8 cellular contexts compared by ENCODE assay signal in the genomic region with DNA sequence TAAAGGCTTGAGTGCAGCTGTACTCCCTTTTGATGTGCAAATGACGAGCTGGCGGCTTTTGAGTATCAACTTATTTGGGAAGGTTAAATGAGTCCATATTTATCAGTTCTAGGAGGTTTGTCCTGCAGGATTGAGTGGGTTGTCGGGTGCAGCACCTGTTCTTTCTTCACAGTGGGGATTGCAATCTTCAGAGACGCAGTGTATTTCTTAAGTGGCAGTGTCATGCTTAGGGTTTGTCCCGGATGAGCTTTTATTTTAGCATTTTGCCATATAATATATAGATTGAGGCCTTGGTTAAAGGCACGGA. TPM values are rescaled to one million over a fixed set of nuclear protein-coding genes. Genes with fewer than 3 reads are reported as not detected.
DNase-seq lines count a peak whose midpoint lies in the region; ATAC-seq and TF ChIP-seq lines count a peak whose summit lies in the region.

No MANE protein-coding gene starts in this region.

- TF ChIP-seq CTCF in colonic mucosa (IDR thresholded peaks at IDR 0.05) (no peak), natural killer cell (IDR thresholded peaks at IDR 0.05) (no peak)

- peaks cover 52% of the 10 kb centered on the region for H4K20me1 ChIP-seq in BLaER1

- peaks cover 14 to 22% of the 10 kb centered on the region in 2 donors for H3K4me1 Mint-ChIP-seq in natural killer cell

- H3K27ac ChIP-seq in BLaER1 (peak overlapping the region; percentile 87), colonic mucosa (peak overlapping the region; percentile 98)

- peaks cover 14% of the 10 kb centered on the region for H3K4me1 ChIP-seq in BLaER1
- no peaks in the 10 kb centered on the region for H3K4me1 ChIP-seq in colonic mucosa

- peak overlapping the region; percentile 91 for H3K4me3 ChIP-seq in BLaER1
- peak overlapping the region; percentile 92 for H3K4me3 ChIP-seq in colonic mucosa

- H3K27me3 Mint-ChIP-seq in natural killer cell (ENCODE audit: low read depth in 2 of 2): peaks cover 0 to 2% of the 10 kb centered on the region in 2 donors

- H3K27me3 ChIP-seq in BLaER1: no peaks in the 10 kb centered on the region
- H3K27me3 ChIP-seq in colonic mucosa: no peaks in the 10 kb centered on the region

- peak overlapping the region; percentile 88 for H3K4me3 Mint-ChIP-seq in natural killer cell

- intact Hi-C loops in colonic mucosa (cut with DNase I): loop anchor here (5.0 to 10.0 kb wide), 3 partner anchors 191 to 661 kb away; no protein-coding TSS in a partner anchor
- intact Hi-C loops in natural killer cell (cut with micrococcal nuclease): loop anchor here (1.0 to 5.0 kb wide), 3 partner anchors 411 to 657 kb away; a partner anchor contains a TSS
- intact Hi-C loops in left colon (cut with DNase I, micrococcal nuclease): loop anchor here (5.0 to 10.0 kb wide), 2 partner anchors 409 to 411 kb away; no protein-coding TSS in a partner anchor

- H3K36me3 ChIP-seq in BLaER1: no peaks in the 10 kb centered on the region
- no peaks in the 10 kb centered on the region for H3K36me3 ChIP-seq in colonic mucosa

- peak overlapping the region; percentile 87 for H3K9ac ChIP-seq in BLaER1
- peak overlapping the region; percentile 76 to 79 for H3K9ac ChIP-seq in colonic mucosa (ENCODE audit: low read depth in 2 of 2, low read length in 2 of 2)

- DNase-seq in LHCN-M2 (ENCODE audit: low read depth): peak; percentile 15
- DNase-seq in colonic mucosa: peak; percentile 41
- DNase-seq in natural killer cell: no peak
- no peak for DNase-seq in NCI-H748 treated with DMSO at 0.1 percent for 48 hours (lab: John Stamatoyannopoulos, UW)
- no peak for DNase-seq in left colon

- H3K36me3 Mint-ChIP-seq in natural killer cell: no peaks in the 10 kb centered on the region

- no peak for ATAC-seq in natural killer cell
- no peak for ATAC-seq in HG02870 (IDR thresholded peaks at IDR 0.05; ENCODE audit: unreplicated experiment)
- no peak for ATAC-seq in left colon
- no peak for ATAC-seq in GM18907 (IDR thresholded peaks at IDR 0.05; ENCODE audit: unreplicated experiment)

- H3K9me3 ChIP-seq in BLaER1: no peaks in the 10 kb centered on the region
- no peaks in the 10 kb centered on the region for H3K9me3 ChIP-seq in colonic mucosa

- H3K27ac Mint-ChIP-seq in natural killer cell: peak overlapping the region in 1 of 2 donors; percentile 93

- peak overlapping the region; percentile 86 for H3K4me2 ChIP-seq in BLaER1

- no peaks in the 10 kb centered on the region for H3K9me3 Mint-ChIP-seq in natural killer cell

RNA-seq across cellular contexts. Expression of a gene that starts 1.2 kb away (rescaled TPM):
- 41.2 and 52.9 TPM in 2 replicates for total RNA-seq in LHCN-M2 (2014; rRNA removed)
- 9.1 TPM for polyA plus RNA-seq in LHCN-M2 (2012)
- 10 to 100 TPM; 28.8 to 37.2 TPM for total RNA-seq in colonic mucosa
- 10 to 100 TPM; 20.7 to 29.2 (median 21.2) TPM for total RNA-seq in natural killer cell
- total RNA-seq in left colon: 10 to 100 TPM; 22.3 to 27.8 TPM

Comparison
In these comparisons a context has a peak if more than half of its experiments do, and no peak if none do; other contexts are left out.
1. DNase-seq: peak in LHCN-M2 (single experiment) and colonic mucosa (single experiment); none in natural killer cell (single experiment), NCI-H748 treated with DMSO at 0.1 percent for 48 hours (single experiment) and left colon (0 of 2).